21 cellular contexts compared by ENCODE assay signal in the genomic region with DNA sequence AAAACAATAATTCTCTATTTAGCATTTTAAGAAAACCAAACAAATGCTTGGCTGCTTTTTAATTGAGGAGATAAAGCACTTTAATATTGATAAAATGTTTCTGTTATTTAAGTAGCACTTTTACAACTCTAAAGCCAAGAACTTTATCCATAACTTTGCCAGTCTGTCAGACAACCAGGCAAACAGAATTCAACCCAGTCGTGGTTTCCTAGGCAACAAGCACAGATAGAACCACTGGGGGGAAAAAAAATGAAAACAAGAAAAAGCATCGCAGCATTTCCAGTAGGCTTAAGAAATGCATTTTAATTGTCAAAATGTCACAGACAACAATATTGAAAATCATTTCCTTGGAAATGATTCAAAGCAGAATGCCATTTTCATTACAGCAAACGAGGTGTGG.
DNase-seq lines count a peak whose midpoint lies in the region; ATAC-seq and TF ChIP-seq lines count a peak whose summit lies in the region.
"Had no signal": no experiment of that assay in that cellular context is flagged by ENCODE, and none has a peak within 500 bp of the region (broad histone marks: within the 10 kb centered on the region; RNA-seq: fewer than 3 reads in every experiment).

No MANE protein-coding gene starts in this region.

- POLR2A ChIA-PET in activated CD8-positive, alpha-beta T cell treated with anti-CD3 and anti-CD28 coated beads, Interleukin-2, amount 10 ng/mL, durations not matched to agents 7 days and 5 days (lab: Charles Lee) = no interaction called here

- H3K36me3 ChIP-seq in brain microvascular endothelial cell (replicated peaks) (no peaks in the 10 kb centered on the region), prostate gland (no peaks in the 10 kb centered on the region)
- H3K36me3 ChIP-seq: thoracic aorta had no signal

- no peaks in the 10 kb centered on the region for H3K9me3 ChIP-seq in prostate gland
- H3K9me3 ChIP-seq: psoas muscle, thoracic aorta had no signal

- CTCF ChIA-PET in activated CD8-positive, alpha-beta T cell treated with anti-CD3 and anti-CD28 coated beads, Interleukin-2, amount 10 ng/mL, durations not matched to agents 7 days and 5 days (lab: Charles Lee) = no interaction called here

- H3K4me3 ChIP-seq in brain microvascular endothelial cell (ENCODE audit: low read depth, low read length) = no peak overlapping the region
- no peak overlapping the region for H3K4me3 ChIP-seq in prostate gland
- H3K4me3 ChIP-seq: psoas muscle, thoracic aorta had no signal

- H3K27ac ChIP-seq in brain microvascular endothelial cell = no peak overlapping the region
- no peak overlapping the region for H3K27ac ChIP-seq in prostate gland
- H3K27ac ChIP-seq: psoas muscle, thoracic aorta had no signal

- no peaks in the 10 kb centered on the region for H3K27me3 Mint-ChIP-seq in activated CD8-positive, alpha-beta T cell treated with anti-CD3 and anti-CD28 coated beads, Interleukin-2, amount 10 ng/mL, durations not matched to agents 7 days and 5 days (ENCODE audit: low read depth)
- H3K27me3 Mint-ChIP-seq: T-cell had no signal

- TF ChIP-seq POLR2A in prostate gland (IDR thresholded peaks at IDR 0.05) = no peak

- intact Hi-C loops in prostate gland (cut with DNase I) = no loop called here

- TF ChIP-seq CTCF in brain microvascular endothelial cell (IDR thresholded peaks at IDR 0.05; ENCODE audit: low read depth, low read length, missing control alignments) (no peak), prostate gland (IDR thresholded peaks at IDR 0.05) (no peak)

- H3K36me3 Mint-ChIP-seq in activated CD8-positive, alpha-beta T cell treated with anti-CD3 and anti-CD28 coated beads, Interleukin-2, amount 10 ng/mL, durations not matched to agents 7 days and 5 days (ENCODE audit: low read depth) = no peaks in the 10 kb centered on the region
- H3K36me3 Mint-ChIP-seq: stimulated activated effector memory CD8-positive, alpha-beta T cell treated with anti-CD3 and anti-CD28 coated beads, Interleukin-12 subunit alpha, Interleukin-12 subunit beta, amount 100 ng/mL, for 72 hours; T-cell had no signal

- no peak overlapping the region for H3K4me3 Mint-ChIP-seq in activated CD8-positive, alpha-beta T cell treated with anti-CD3 and anti-CD28 coated beads, Interleukin-2, amount 10 ng/mL, durations not matched to agents 7 days and 5 days
- H3K4me3 Mint-ChIP-seq: activated naive CD4-positive, alpha-beta T cell treated with anti-CD3 and anti-CD28 coated beads for 36 hours; HFFc6; nephron; stimulated activated effector memory CD8-positive, alpha-beta T cell treated with anti-CD3 and anti-CD28 coated beads, Interleukin-12 subunit alpha, Interleukin-12 subunit beta, amount 100 ng/mL, for 72 hours; T-cell had no signal

- WGBS in prostate gland = 42% methylated on average over 3 of the region's 3 CpGs

- H3K27me3 ChIP-seq in brain microvascular endothelial cell (replicated peaks) (no peaks in the 10 kb centered on the region), prostate gland (replicated peaks; ENCODE audit: insufficient read depth) (no peaks in the 10 kb centered on the region)

- H3K27ac Mint-ChIP-seq in activated CD8-positive, alpha-beta T cell treated with anti-CD3 and anti-CD28 coated beads, Interleukin-2, amount 10 ng/mL, durations not matched to agents 7 days and 5 days = no peak overlapping the region
- H3K27ac Mint-ChIP-seq: activated naive CD4-positive, alpha-beta T cell treated with anti-CD3 and anti-CD28 coated beads for 36 hours; HFFc6; nephron; stimulated activated effector memory CD8-positive, alpha-beta T cell treated with anti-CD3 and anti-CD28 coated beads, Interleukin-12 subunit alpha, Interleukin-12 subunit beta, amount 100 ng/mL, for 72 hours; T-cell had no signal

- DNase-seq in DMS79 treated with DMSO at 0.1 percent for 48 hours (lab: John Stamatoyannopoulos, UW) = peak; percentile 1
- no peak for DNase-seq in DMS79 (lab: John Stamatoyannopoulos, UW)
- peak; percentile 6 for DNase-seq in NCI-H2081 treated with DMSO at 0.1 percent for 48 hours (lab: John Stamatoyannopoulos, UW)
- peak; percentile 16 for DNase-seq in brain microvascular endothelial cell
- DNase-seq in retina = peak; percentile 39
- DNase-seq in prostate gland (ENCODE audit: low spot score) = no peak
- DNase-seq in stimulated activated CD4-positive, alpha-beta T cell treated with anti-CD3 and anti-CD28 coated beads, Interleukin-4, amount 100 ng/mL, for 4 hours = no peak
- DNase-seq in activated CD8-positive, alpha-beta T cell treated with anti-CD3 and anti-CD28 coated beads, Interleukin-2, amount 10 ng/mL, durations not matched to agents 7 days and 5 days = no peak
- DNase-seq: activated CD4-positive, alpha-beta T cell treated with anti-CD3 and anti-CD28 coated beads, Interleukin-2, amount 50 U/mL, for 48 hours; activated naive CD4-positive, alpha-beta T cell treated with anti-CD3 and anti-CD28 coated beads for 36 hours; activated T-cell treated with anti-CD3 and anti-CD28 coated beads, Interleukin-2, amount 50 U/mL, for 1 hour; aorta; C1 segment of cervical spinal cord; HFFc6; kidney; psoas muscle; stimulated activated CD4-positive, alpha-beta T cell treated with anti-CD3 and anti-CD28 coated beads, Interleukin-12 subunit alpha, Interleukin-12 subunit beta, amount 100 ng/mL, for 4 hours; T-cell had no signal

- no peaks in the 10 kb centered on the region for H3K4me1 ChIP-seq in prostate gland (replicated peaks)

- in situ Hi-C loops in brain microvascular endothelial cell (cut with HindIII; ENCODE audit: low pct_ligation_motif_present, low sequenced_read_pairs) = no loop called here

- no peaks in the 10 kb centered on the region for H3K4me1 Mint-ChIP-seq in activated CD8-positive, alpha-beta T cell treated with anti-CD3 and anti-CD28 coated beads, Interleukin-2, amount 10 ng/mL, durations not matched to agents 7 days and 5 days (ENCODE audit: low read depth)
- H3K4me1 Mint-ChIP-seq: stimulated activated effector memory CD8-positive, alpha-beta T cell treated with anti-CD3 and anti-CD28 coated beads, Interleukin-12 subunit alpha, Interleukin-12 subunit beta, amount 100 ng/mL, for 72 hours; T-cell had no signal

- ATAC-seq in activated CD8-positive, alpha-beta T cell treated with anti-CD3 and anti-CD28 coated beads, Interleukin-2, amount 10 ng/mL, durations not matched to agents 7 days and 5 days = no peak
- ATAC-seq: psoas muscle; stimulated activated effector memory CD8-positive, alpha-beta T cell treated with anti-CD3 and anti-CD28 coated beads, Interleukin-12 subunit alpha, Interleukin-12 subunit beta, amount 100 ng/mL, for 72 hours; T-cell had no signal

- no peaks in the 10 kb centered on the region for H3K9me3 Mint-ChIP-seq in activated CD8-positive, alpha-beta T cell treated with anti-CD3 and anti-CD28 coated beads, Interleukin-2, amount 10 ng/mL, durations not matched to agents 7 days and 5 days (ENCODE audit: insufficient read depth)
- H3K9me3 Mint-ChIP-seq: activated naive CD4-positive, alpha-beta T cell treated with anti-CD3 and anti-CD28 coated beads for 36 hours; HFFc6; nephron; T-cell had no signal

Comparison
In these comparisons a context has a peak if more than half of its experiments do, and no peak if none do; other contexts are left out.
1. DNase-seq: peak in DMS79 treated with DMSO at 0.1 percent for 48 hours (single experiment), NCI-H2081 treated with DMSO at 0.1 percent for 48 hours (single experiment), brain microvascular endothelial cell (single experiment) and retina (single experiment); none in DMS79 (single experiment), prostate gland (single experiment), stimulated activated CD4-positive, alpha-beta T cell treated with anti-CD3 and anti-CD28 coated beads, Interleukin-4, amount 100 ng/mL, for 4 hours (0 of 2) and activated CD8-positive, alpha-beta T cell treated with anti-CD3 and anti-CD28 coated beads, Interleukin-2, amount 10 ng/mL, durations not matched to agents 7 days and 5 days (single experiment).